1 cellular context compared by ENCODE assay signal in genomic region chr19:6586726-6587092, GRCh38.
TF ChIP-seq lines count a peak whose summit lies in the region.

No MANE protein-coding gene starts in this region.

TF ChIP-seq in HepG2, 621 proteins besides CTCF, POLR2A, EP300 and RAD21:
- no peak for TF ChIP-seq ZNF713 (CRISPR knock-in tag; IDR thresholded peaks at IDR 0.05)
- no peak for TF ChIP-seq ZNF543 (CRISPR knock-in tag; IDR thresholded peaks at IDR 0.05)
- no peak for TF ChIP-seq FOXJ3 (CRISPR knock-in tag; IDR thresholded peaks at IDR 0.05; ENCODE audit: borderline replicate concordance)
- no peak for TF ChIP-seq ZNF678 (CRISPR knock-in tag; IDR thresholded peaks at IDR 0.05)
